Comparison of ENCODE assay signal across 16 cellular contexts in the genomic region with DNA sequence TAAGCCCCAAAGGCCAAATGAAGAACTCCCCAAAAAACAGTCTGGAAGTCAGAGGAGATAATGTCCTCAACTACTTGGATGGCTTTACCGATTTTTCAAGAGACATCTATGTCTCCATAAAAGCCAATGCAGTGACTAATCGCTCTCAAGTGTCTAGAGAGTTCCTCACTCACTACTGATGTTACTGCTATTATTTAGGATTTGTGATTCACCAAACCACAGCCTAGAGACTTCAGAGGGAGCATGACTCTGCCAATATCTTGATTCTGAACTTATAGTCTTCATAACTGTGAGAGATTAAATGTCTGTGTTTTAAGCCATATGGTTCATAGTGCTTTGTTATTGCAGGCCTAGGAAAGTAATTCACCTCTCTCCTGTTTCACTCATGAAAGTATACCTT.
DNase-seq lines count a peak whose midpoint lies in the region; ATAC-seq lines count a peak whose summit lies in the region.
"Had no signal": no experiment of that assay in that cellular context is flagged by ENCODE, and none has a peak within 500 bp of the region (broad histone marks: within the 10 kb centered on the region; RNA-seq: fewer than 3 reads in every experiment).

No MANE protein-coding gene starts in this region.

- DNase-seq in AG08395 (ENCODE audit: low spot score): peak; percentile 80
- peak; percentile 74 for DNase-seq in HPDE6-E6E7 (ENCODE audit: extremely low spot score)
- peak; percentile 20 for DNase-seq in amniotic epithelial cell (ENCODE audit: low read depth)
- peak; percentile 58 for DNase-seq in glomerular visceral epithelial cell (ENCODE audit: extremely low spot score)
- no peak for DNase-seq in NCI-H82 treated with DMSO at 0.1 percent for 48 hours (lab: John Stamatoyannopoulos, UW; ENCODE audit: unreplicated experiment)
- DNase-seq in germinal center (ENCODE audit: low spot score): no peak
- DNase-seq: activated CD4-positive, alpha-beta T cell treated with anti-CD3 and anti-CD28 coated beads, Interleukin-2, amount 10 ng/mL, durations not matched to agents 24 days and 14 days; activated T-cell treated with anti-CD3 and anti-CD28 coated beads, Interleukin-2, amount 50 U/mL, for 48 hours; aorta; DMS 273 treated with DMSO at 0.1 percent for 48 hours; NCI-H1694 treated with DMSO at 0.1 percent for 48 hours; NCI-H524; occipital lobe had no signal

- no peak for ATAC-seq in HG02610 (IDR thresholded peaks at IDR 0.05; ENCODE audit: unreplicated experiment)
- no peak for ATAC-seq in GM21390 (IDR thresholded peaks at IDR 0.05; ENCODE audit: unreplicated experiment)
- ATAC-seq: Panc1 had no signal

Comparison
In these comparisons a context has a peak if more than half of its experiments do, and no peak if none do; other contexts are left out.
1. DNase-seq: peak in AG08395 (single experiment), HPDE6-E6E7 (single experiment), amniotic epithelial cell (single experiment) and glomerular visceral epithelial cell (single experiment); none in NCI-H82 treated with DMSO at 0.1 percent for 48 hours (single experiment) and germinal center (single experiment).